In genomic region chr3:37996785-37997301, GRCh38 we compare ENCODE assay signal across 8 cellular contexts. TPM values are rescaled to one million over a fixed set of nuclear protein-coding genes. Genes with fewer than 3 reads are reported as not detected.
DNase-seq lines count a peak whose midpoint lies in the region; ATAC-seq and TF ChIP-seq lines count a peak whose summit lies in the region.

No MANE protein-coding gene starts in this region.

- peaks cover 28% of the 10 kb centered on the region; the same call in 1 of the 2 replicates for H3F3A ChIP-seq in PC-9 (ENCODE audit: insufficient read depth, low read depth)

- H3K4me2 ChIP-seq in PC-9, result no peak overlapping the region

- no peaks in the 10 kb centered on the region for H4K20me1 ChIP-seq in PC-9 (ENCODE audit: insufficient read depth)

- H3K4me1 ChIP-seq in PC-9 (replicated peaks; ENCODE audit: insufficient read depth) (peaks cover 30% of the 10 kb centered on the region), neutrophil (ENCODE audit: control insufficient read depth in 1 of 2, insufficient read depth in 1 of 2, low read depth in 1 of 2, low read length in 1 of 2) (peaks cover 58 to 68% of the 10 kb centered on the region in 2 experiments)

- no TSS peak for BruUV-seq in PC-9 (replicated peaks; lab: Mats Ljungman, UMichigan)

- POLR2A ChIA-PET in PC-9 (lab: Charles Lee; ENCODE audit: unreplicated experiment), result interaction anchor here (0.5 to 0.6 kb wide), 4 partner anchors 24 to 462 kb away, joined by 3 to 6 read pairs (median 4); no protein-coding TSS in a partner anchor

- TF ChIP-seq CTCF in PC-9 (conservative IDR thresholded peaks at IDR 0.05), result peak; percentile 92
- TF ChIP-seq CTCF in neutrophil (IDR thresholded peaks at IDR 0.05), result peak; percentile 98

- ATAC-seq in GM21360 (IDR thresholded peaks at IDR 0.05; ENCODE audit: unreplicated experiment), result peak; percentile 46

- DNase-seq in DMS 273 (lab: John Stamatoyannopoulos, UW; ENCODE audit: unreplicated experiment), result peak; percentile 84
- peak; percentile 77 for DNase-seq in HK-2 (ENCODE audit: unreplicated experiment)
- DNase-seq in PC-9, result peak; percentile 70 to 72
- DNase-seq in activated T-cell treated with anti-CD3 and anti-CD28 coated beads for 4 hours, result peak; percentile 83
- DNase-seq in fibroblast of gingiva (ENCODE audit: low read depth), result peak; percentile 62
- peak; percentile 75 for DNase-seq in superior temporal gyrus (ENCODE audit: extremely low spot score)

- H3K4me3 ChIP-seq in PC-9 (no peak overlapping the region), neutrophil (ENCODE audit: low read depth in 1 of 2, low read length in 1 of 2) (no peak overlapping the region)

- no peaks in the 10 kb centered on the region for H3K9me2 ChIP-seq in PC-9 (ENCODE audit: insufficient read depth)

- CTCF ChIA-PET in PC-9 (lab: Charles Lee), result interaction anchor here (0.6 to 1.1 kb wide), 6 partner anchors 23 to 499 kb away, joined by 4 to 18 read pairs (median 6); partner anchors contain the start of genes ACAA1 and EXOG

- H3K27ac ChIP-seq in PC-9 (no peak overlapping the region), neutrophil (peak overlapping the region; percentile 96)

- H3K36me3 ChIP-seq in PC-9 (ENCODE audit: low read depth) (no peaks in the 10 kb centered on the region), neutrophil (no peaks in the 10 kb centered on the region)

- H3K27me3 ChIP-seq in PC-9 (ENCODE audit: insufficient read depth, low read depth) (no peaks in the 10 kb centered on the region), neutrophil (no peaks in the 10 kb centered on the region)

- peaks cover 4% of the 10 kb centered on the region; the same call in 1 of the 2 replicates for H3K79me2 ChIP-seq in PC-9 (ENCODE audit: low read depth)

- H2AFZ ChIP-seq in PC-9, result no peak overlapping the region

- intact Hi-C loops in PC-9 (cut with micrococcal nuclease; ENCODE audit: unreplicated experiment), result loop anchor here (1.0 to 2.0 kb wide), 2 partner anchors 22 to 142 kb away; no protein-coding TSS in a partner anchor

- H3K9me3 ChIP-seq in PC-9 (ENCODE audit: insufficient read depth, low read depth) (no peaks in the 10 kb centered on the region), neutrophil (no peaks in the 10 kb centered on the region)

RNA-seq across cellular contexts. Expression of gene VILL, which starts 6.3 kb away (rescaled TPM):
- total RNA-seq in PC-9 (2021), result 14.1 and 14.7 TPM in 2 replicates

RNA-seq across cellular contexts. Expression of gene PLCD1, which starts 32.6 kb away (rescaled TPM):
- 13.5 and 19.4 TPM in 2 replicates for total RNA-seq in PC-9 (2021)

RNA-seq across cellular contexts. Expression of gene DLEC1, which starts 42.2 kb away (rescaled TPM):
- total RNA-seq in PC-9 (2021), result 0.35 and 0.45 TPM in 2 replicates
